9 cellular contexts compared by ENCODE assay signal in genomic region chr1:205298191-205298994, GRCh38. TPM values are rescaled to one million over a fixed set of nuclear protein-coding genes. Genes with fewer than 3 reads are reported as not detected.
DNase-seq lines count a peak whose midpoint lies in the region; ATAC-seq, FAIRE-seq and TF ChIP-seq lines count a peak whose summit lies in the region.
"Had no signal": no experiment of that assay in that cellular context is flagged by ENCODE, and none has a peak within 500 bp of the region (broad histone marks: within the 10 kb centered on the region; RNA-seq: fewer than 3 reads in every experiment).

No MANE protein-coding gene starts in this region.

- intact Hi-C loops in GM12878 (cut with micrococcal nuclease; ENCODE audit: unreplicated experiment) = no loop called here
- intact Hi-C loops in prostate gland (cut with DNase I) = no loop called here

- H2AFZ ChIP-seq in GM12878 (ENCODE audit: control insufficient read depth, low read depth, low read length) (no peak overlapping the region), mesenchymal stem cell (ENCODE audit: low read depth, low read length) (peak overlapping the region; percentile 30)

- TF ChIP-seq EP300 in GM12878 (IDR thresholded peaks at IDR 0.05; ENCODE audit: borderline replicate concordance in 1 of 2, control insufficient read depth in 1 of 2, low read depth in 2 of 2, low read length in 2 of 2) (no peak), suprapubic skin (IDR thresholded peaks at IDR 0.05) (no peak)

- H3K23ac ChIP-seq in mesenchymal stem cell (ENCODE audit: low read length in 2 of 2) = no peak overlapping the region

- DNase-seq in CD4-positive, CD25-positive, alpha-beta regulatory T cell = no peak
- no peak for DNase-seq in GM12878 (ENCODE audit: low read depth, low spot score)
- peak; percentile 96 for DNase-seq in mesenchymal stem cell
- no peak for DNase-seq in UCSD-AML1 (lab: John Stamatoyannopoulos, UW; ENCODE audit: unreplicated experiment)
- no peak for DNase-seq in suprapubic skin (ENCODE audit: low spot score in 2 of 2)
- no peak for DNase-seq in prostate gland (ENCODE audit: low spot score)

- peaks cover 7% of the 10 kb centered on the region for H3K36me3 Mint-ChIP-seq in CD4-positive, CD25-positive, alpha-beta regulatory T cell

- peak overlapping the region; percentile 19 for H2BK120ac ChIP-seq in mesenchymal stem cell (ENCODE audit: low read depth, low read length)

- no peak overlapping the region for H2BK15ac ChIP-seq in mesenchymal stem cell (ENCODE audit: low read depth, poor library complexity, severe bottlenecking)

- H3K9me3 ChIP-seq in CD4-positive, CD25-positive, alpha-beta regulatory T cell (ENCODE audit: control insufficient read depth in 2 of 2, low read length in 2 of 2) = no peaks in the 10 kb centered on the region
- H3K9me3 ChIP-seq in HUES64 (ENCODE audit: insufficient read depth, low read depth, low read length) (no peaks in the 10 kb centered on the region), GM12878 (replicated peaks; ENCODE audit: control insufficient read depth, insufficient read depth, low read length) (no peaks in the 10 kb centered on the region), mesenchymal stem cell (ENCODE audit: control insufficient read depth, low read length) (no peaks in the 10 kb centered on the region), suprapubic skin (no peaks in the 10 kb centered on the region), prostate gland (no peaks in the 10 kb centered on the region)

- H3K9me3 Mint-ChIP-seq in CD4-positive, CD25-positive, alpha-beta regulatory T cell = no peaks in the 10 kb centered on the region

- H3K27me3 Mint-ChIP-seq in CD4-positive, CD25-positive, alpha-beta regulatory T cell = peaks cover 6% of the 10 kb centered on the region

- peak overlapping the region; percentile 76 for H4K91ac ChIP-seq in mesenchymal stem cell (ENCODE audit: low read length)

- no TSS peak for BruUV-seq in GM12878 (replicated peaks; lab: Mats Ljungman, UMichigan)

- H3K4me3 ChIP-seq in CD4-positive, CD25-positive, alpha-beta regulatory T cell (ENCODE audit: low read depth, low read length) = no peak overlapping the region
- H3K4me3 ChIP-seq in HUES64 (ENCODE audit: low read length) (no peak overlapping the region), GM12878 (no peak overlapping the region), mesenchymal stem cell (ENCODE audit: insufficient read depth in 1 of 2, low read depth in 1 of 2, low read length in 2 of 2) (no peak overlapping the region), suprapubic skin (no peak overlapping the region), prostate gland (no peak overlapping the region)

- no peak overlapping the region for H3K27ac ChIP-seq in CD4-positive, CD25-positive, alpha-beta regulatory T cell (ENCODE audit: insufficient read depth, low read length, poor library complexity, severe bottlenecking)
- H3K27ac ChIP-seq in HUES64 (ENCODE audit: low read depth, low read length) (peak overlapping the region; percentile 81), GM12878 (ENCODE audit: control insufficient read depth, insufficient read depth) (no peak overlapping the region), mesenchymal stem cell (ENCODE audit: low read length, poor library complexity, severe bottlenecking) (peak overlapping the region; percentile 95), suprapubic skin (no peak overlapping the region), prostate gland (no peak overlapping the region)
- H3K27ac ChIP-seq: KMS-11 had no signal

- peaks cover 18% of the 10 kb centered on the region for H3K36me3 ChIP-seq in CD4-positive, CD25-positive, alpha-beta regulatory T cell (ENCODE audit: control insufficient read depth, insufficient read depth, low read length)
- H3K36me3 ChIP-seq in HUES64 (ENCODE audit: insufficient read depth, low read length) (peaks cover 14% of the 10 kb centered on the region), GM12878 (ENCODE audit: control insufficient read depth in 2 of 2, insufficient read depth in 2 of 2, low read length in 1 of 2) (no peaks in the 10 kb centered on the region; a peak in 1 of 4 replicates), mesenchymal stem cell (ENCODE audit: control insufficient read depth in 1 of 2, insufficient read depth in 2 of 2, low read depth in 1 of 2, low read length in 2 of 2) (peaks cover 6 to 8% of the 10 kb centered on the region in 2 experiments), suprapubic skin (peaks cover 8% of the 10 kb centered on the region), prostate gland (peaks cover 0 to 4% of the 10 kb centered on the region in 2 donors)

- CTCF ChIA-PET in GM12878 (lab: Yijun Ruan, JAX) = interaction anchor here (59.5 kb wide), 1 partner anchor 28 kb away, joined by 2333 read pairs; no protein-coding TSS in a partner anchor

- H3K4me2 ChIP-seq in GM12878 (ENCODE audit: control insufficient read depth, insufficient read depth) = no peak overlapping the region
- no peak overlapping the region for H3K4me2 ChIP-seq in mesenchymal stem cell (ENCODE audit: low read length, poor library complexity, severe bottlenecking)
- H3K4me2 ChIP-seq: KMS-11 had no signal

- no peak for TF ChIP-seq RAD21 in GM12878 (IDR thresholded peaks at IDR 0.05; ENCODE audit: insufficient read depth, low read depth, low read length)

- H3K79me2 ChIP-seq in GM12878 (ENCODE audit: control insufficient read depth, insufficient read depth, low read length) = no peaks in the 10 kb centered on the region

- H2AK5ac ChIP-seq in mesenchymal stem cell (ENCODE audit: low read length, severe bottlenecking) = peak overlapping the region; percentile 77

- in situ Hi-C loops in GM12878 (cut with MboI) = no loop called here

- peak overlapping the region in 1 of 4 donors; percentile 38 for H3K4me3 Mint-ChIP-seq in CD4-positive, CD25-positive, alpha-beta regulatory T cell

- SMC1A ChIA-PET in GM12878 (lab: Charles Lee; ENCODE audit: uncharacterized antibody, unreplicated experiment) = interaction anchor here (1.0 to 1.3 kb wide), 4 partner anchors 15 to 26 kb away, joined by 3 read pairs; no protein-coding TSS in a partner anchor

- no peak for FAIRE-seq in GM12878 (lab: Jason Lieb, UNC)

- H3K4me1 Mint-ChIP-seq in CD4-positive, CD25-positive, alpha-beta regulatory T cell = peaks cover 17 to 75% (median 37%) of the 10 kb centered on the region in 4 donors

- TF ChIP-seq CTCF in GM12878 (IDR thresholded peaks at IDR 0.05 in 2 of 3, conservative IDR thresholded peaks at IDR 0.05 in 1 of 3; ENCODE audit: control insufficient read depth in 2 of 3, extremely low read depth in 1 of 3, insufficient read depth in 1 of 3, low read depth in 3 of 3, low read length in 3 of 3) (no peak), suprapubic skin (IDR thresholded peaks at IDR 0.05) (no peak), prostate gland (IDR thresholded peaks at IDR 0.05) (no peak)

- peak overlapping the region; percentile 97 for H4K8ac ChIP-seq in mesenchymal stem cell (ENCODE audit: low read length)

- 57% methylated on average over 9 of the region's 9 CpGs for WGBS in HUES64
- 59% methylated on average over 9 of the region's 9 CpGs for WGBS in GM12878 (ENCODE audit: insufficient coverage, insufficient replicate concordance, low lambda C conversion rate, missing lambda C conversion rate)
- 15% methylated on average over 9 of the region's 9 CpGs for WGBS in mesenchymal stem cell
- WGBS in suprapubic skin = 70% methylated on average over 9 of the region's 9 CpGs
- 77% methylated on average over 9 of the region's 9 CpGs for WGBS in prostate gland

- TF ChIP-seq POLR2A in GM12878 (IDR thresholded peaks at IDR 0.05; ENCODE audit: low read depth, low read length) (no peak), suprapubic skin (IDR thresholded peaks at IDR 0.05) (no peak), prostate gland (IDR thresholded peaks at IDR 0.05) (no peak)

- peak overlapping the region; percentile 1 to 94 for H3K4ac ChIP-seq in mesenchymal stem cell (ENCODE audit: low read depth in 1 of 2, low read length in 2 of 2)

- H3K27me3 ChIP-seq in CD4-positive, CD25-positive, alpha-beta regulatory T cell (ENCODE audit: control insufficient read depth, insufficient read depth, low read length) = no peaks in the 10 kb centered on the region
- H3K27me3 ChIP-seq in HUES64 (ENCODE audit: insufficient read depth, low read length) (no peaks in the 10 kb centered on the region), GM12878 (replicated peaks in 1 of 2; ENCODE audit: control insufficient read depth in 2 of 2, insufficient read depth in 2 of 2, low read length in 1 of 2) (no peaks in the 10 kb centered on the region; a peak in 1 of 4 replicates), mesenchymal stem cell (ENCODE audit: control insufficient read depth in 1 of 2, insufficient read depth in 1 of 2, low read length in 2 of 2) (no peaks in the 10 kb centered on the region), suprapubic skin (no peaks in the 10 kb centered on the region), prostate gland (replicated peaks; ENCODE audit: insufficient read depth) (no peaks in the 10 kb centered on the region)

- H3K9ac ChIP-seq in HUES64 (ENCODE audit: low read depth, low read length) (peak overlapping the region; percentile 19; the same call in 1 of the 2 replicates), GM12878 (ENCODE audit: control insufficient read depth, insufficient read depth, low read length) (no peak overlapping the region), mesenchymal stem cell (ENCODE audit: low read length) (peak overlapping the region; percentile 64)
- H3K9ac ChIP-seq: KMS-11 had no signal

- H2BK12ac ChIP-seq in mesenchymal stem cell (ENCODE audit: low read length in 2 of 2) = peak overlapping the region; percentile 83 to 100

- no peak for ATAC-seq in CD4-positive, CD25-positive, alpha-beta regulatory T cell (ENCODE audit: low read depth in 2 of 2)
- ATAC-seq in GM12878 = no peak
- ATAC-seq in HG03439 (IDR thresholded peaks at IDR 0.05; ENCODE audit: unreplicated experiment) = no peak

- peak overlapping the region in 1 of 2 experiments; percentile 93 for H3K14ac ChIP-seq in mesenchymal stem cell (ENCODE audit: low read length in 2 of 2)

- RAD21 ChIA-PET in GM12878 (lab: Charles Lee; ENCODE audit: unreplicated experiment) = interaction anchor here (0.6 to 2.1 kb wide), 4 partner anchors 9 to 15 kb away, joined by 3 to 8 read pairs (median 4); no protein-coding TSS in a partner anchor

- POLR2A ChIA-PET in GM12878 (lab: Charles Lee) = interaction anchor here (0.6 to 1.0 kb wide), 4 partner anchors 15 to 33 kb away, joined by 3 to 5 read pairs (median 4); partner anchors contain the start of gene NUAK2

- H3K4me1 ChIP-seq in CD4-positive, CD25-positive, alpha-beta regulatory T cell (ENCODE audit: control insufficient read depth, insufficient read depth, low read length, poor library complexity, severe bottlenecking) = peaks cover 10% of the 10 kb centered on the region
- H3K4me1 ChIP-seq in HUES64 (ENCODE audit: insufficient read depth, low read length) = peaks cover 71% of the 10 kb centered on the region
- H3K4me1 ChIP-seq in GM12878 (ENCODE audit: control insufficient read depth, insufficient read depth, low read length) = peaks cover 6% of the 10 kb centered on the region
- peaks cover 46% of the 10 kb centered on the region for H3K4me1 ChIP-seq in mesenchymal stem cell (ENCODE audit: control insufficient read depth, insufficient read depth, low read depth, low read length)
- H3K4me1 ChIP-seq in suprapubic skin = peaks cover 15% of the 10 kb centered on the region
- H3K4me1 ChIP-seq in prostate gland (replicated peaks) = no peaks in the 10 kb centered on the region

- H4K20me1 ChIP-seq in GM12878 (ENCODE audit: control insufficient read depth, insufficient read depth) = no peaks in the 10 kb centered on the region

- peak overlapping the region; percentile 87 to 98 for H3K18ac ChIP-seq in mesenchymal stem cell (ENCODE audit: low read depth in 1 of 2, low read length in 2 of 2)

- peak overlapping the region; percentile 49 to 81 (median 65) for H3K27ac Mint-ChIP-seq in CD4-positive, CD25-positive, alpha-beta regulatory T cell

- peak overlapping the region; percentile 97 for H2BK5ac ChIP-seq in mesenchymal stem cell (ENCODE audit: low read depth, low read length, poor library complexity, severe bottlenecking)

- H3K79me1 ChIP-seq in mesenchymal stem cell (replicated peaks; ENCODE audit: low read length, poor library complexity, severe bottlenecking) = peaks cover 2% of the 10 kb centered on the region

RNA-seq across cellular contexts. Expression of gene NUAK2, which starts 23.2 kb away (rescaled TPM):
- 9.9 TPM for total RNA-seq in CD4-positive, CD25-positive, alpha-beta regulatory T cell
- polyA plus RNA-seq in CD4-positive, CD25-positive, alpha-beta regulatory T cell = 10 to 100 TPM; 13.2 to 41.3 (median 25.4) TPM
- 7.7 TPM for polyA plus RNA-seq in HUES64 (2013, experiment 1 of 2)
- 8.7 TPM for polyA plus RNA-seq in HUES64 (2013, experiment 2 of 2)
- total RNA-seq in GM12878 (2013; cell fraction: nucleolus; rRNA removed) = 16.3 and 17.6 TPM in 2 replicates
- total RNA-seq in GM12878 (2014; rRNA removed) = 1.6 and 2.0 TPM in 2 replicates
- total RNA-seq in GM12878 (2014; rRNA removed; fragmentation: Illumina TruSeq; extraction: Trizol) = 0.83 and 1.2 TPM in 2 replicates
- 3.0 TPM in 2 replicates for total RNA-seq in GM12878 (2021)
- polyA plus RNA-seq in GM12878 (2011; ENCODE audit: low read depth) = 0.26 TPM
- 1.4 and 2.0 TPM in 2 replicates for polyA plus RNA-seq in GM12878 (2011; rRNA removed)
- 1.7 and 2.1 TPM in 2 replicates for polyA plus RNA-seq in GM12878 (2011; cell fraction: cytosol; rRNA removed)
- 3.5 and 3.8 TPM in 2 replicates for polyA plus RNA-seq in GM12878 (2011; cell fraction: nucleus; rRNA removed)
- polyA plus RNA-seq in GM12878 (2012) = 0.47 and 0.66 TPM in 2 replicates
- polyA plus RNA-seq in GM12878 (2014; fragmentation: Illumina TruSeq; extraction: Trizol) = 0.81 and 1.2 TPM in 2 replicates
- under 1 TPM; 0.27 to 0.31 TPM for polyA plus RNA-seq in GM12878 (2014; fragmentation: Nextera tagmentation; extraction: Ambion mirVana)
- polyA plus RNA-seq in GM12878 (2014; rRNA removed) = 1.1 and 1.4 TPM in 2 replicates
- polyA plus RNA-seq in GM12878 (2016; fragmentation: Nextera tagmentation; extraction: Ambion mirVana) = 1 to 10 TPM in 1 of 2 experiments, under 1 TPM in 1; 0.87 to 1.3 TPM
- 2.3 and 3.9 TPM in 2 replicates for polyA minus RNA-seq in GM12878 (2011; rRNA and poly(A)+ RNA removed)
- 2.6 and 2.9 TPM in 2 replicates for polyA minus RNA-seq in GM12878 (2011; cell fraction: cytosol; rRNA and poly(A)+ RNA removed)
- polyA minus RNA-seq in GM12878 (2011; cell fraction: nucleus; rRNA and poly(A)+ RNA removed) = 2.5 and 3.7 TPM in 2 replicates
- polyA plus RNA-seq in mesenchymal stem cell (2013, experiment 1 of 2) = 2.9 TPM
- 2.9 TPM for polyA plus RNA-seq in mesenchymal stem cell (2013, experiment 2 of 2)
- 10 to 100 TPM; 16.2 to 41.2 (median 30.2) TPM for total RNA-seq in suprapubic skin
- 10 to 100 TPM in 1 of 2 donors, 1 to 10 TPM in 1; 3.7 to 20.0 TPM for total RNA-seq in prostate gland

RNA-seq across cellular contexts. Expression of gene KLHDC8A, which starts 58.3 kb away (rescaled TPM):
- not detected for total RNA-seq in CD4-positive, CD25-positive, alpha-beta regulatory T cell
- under 1 TPM in 1 of 4 donors, not detected in 3; 0.06 TPM for polyA plus RNA-seq in CD4-positive, CD25-positive, alpha-beta regulatory T cell
- polyA plus RNA-seq in HUES64 (2013, experiment 1 of 2) = 2.1 TPM
- polyA plus RNA-seq in HUES64 (2013, experiment 2 of 2) = 4.4 TPM
- not detected in 2 replicates for total RNA-seq in GM12878 (2013; cell fraction: nucleolus; rRNA removed)
- not detected in 2 replicates for total RNA-seq in GM12878 (2014; rRNA removed)
- not detected in 2 replicates for total RNA-seq in GM12878 (2014; rRNA removed; fragmentation: Illumina TruSeq; extraction: Trizol)
- not detected in 2 replicates for total RNA-seq in GM12878 (2021)
- polyA plus RNA-seq in GM12878 (2011; ENCODE audit: low read depth) = not detected
- polyA plus RNA-seq in GM12878 (2011; rRNA removed) = not detected in 2 replicates
- not detected in 2 replicates for polyA plus RNA-seq in GM12878 (2011; cell fraction: cytosol; rRNA removed)
- not detected in 2 replicates for polyA plus RNA-seq in GM12878 (2011; cell fraction: nucleus; rRNA removed)
- not detected in 2 replicates for polyA plus RNA-seq in GM12878 (2012)
- not detected in 2 replicates for polyA plus RNA-seq in GM12878 (2014; fragmentation: Illumina TruSeq; extraction: Trizol)
- polyA plus RNA-seq in GM12878 (2014; fragmentation: Nextera tagmentation; extraction: Ambion mirVana) = not detected
- polyA plus RNA-seq in GM12878 (2014; rRNA removed) = not detected in 2 replicates
- not detected for polyA plus RNA-seq in GM12878 (2016; fragmentation: Nextera tagmentation; extraction: Ambion mirVana)
- polyA minus RNA-seq in GM12878 (2011; rRNA and poly(A)+ RNA removed) = not detected in 2 replicates
- not detected in 2 replicates for polyA minus RNA-seq in GM12878 (2011; cell fraction: cytosol; rRNA and poly(A)+ RNA removed)
- polyA minus RNA-seq in GM12878 (2011; cell fraction: nucleus; rRNA and poly(A)+ RNA removed) = not detected in 2 replicates
- not detected for polyA plus RNA-seq in mesenchymal stem cell (2013, experiment 1 of 2)
- polyA plus RNA-seq in mesenchymal stem cell (2013, experiment 2 of 2) = not detected
- total RNA-seq in suprapubic skin = 1 to 10 TPM in 1 of 4 donors, under 1 TPM in 2, not detected in 1; 0.30 to 3.5 (median 0.62) TPM
- 10 to 100 TPM in 1 of 2 donors, not detected in 1; 15.6 TPM for total RNA-seq in prostate gland

Comparison
In these comparisons a context has a peak if more than half of its experiments do, and no peak if none do; other contexts are left out.
1. H3K27ac ChIP-seq: peak in HUES64 (single experiment) and mesenchymal stem cell (single experiment); none in CD4-positive, CD25-positive, alpha-beta regulatory T cell (single experiment), GM12878 (single experiment), suprapubic skin (single experiment) and prostate gland (0 of 2).